17 cellular contexts compared by ENCODE assay signal in the genomic region with DNA sequence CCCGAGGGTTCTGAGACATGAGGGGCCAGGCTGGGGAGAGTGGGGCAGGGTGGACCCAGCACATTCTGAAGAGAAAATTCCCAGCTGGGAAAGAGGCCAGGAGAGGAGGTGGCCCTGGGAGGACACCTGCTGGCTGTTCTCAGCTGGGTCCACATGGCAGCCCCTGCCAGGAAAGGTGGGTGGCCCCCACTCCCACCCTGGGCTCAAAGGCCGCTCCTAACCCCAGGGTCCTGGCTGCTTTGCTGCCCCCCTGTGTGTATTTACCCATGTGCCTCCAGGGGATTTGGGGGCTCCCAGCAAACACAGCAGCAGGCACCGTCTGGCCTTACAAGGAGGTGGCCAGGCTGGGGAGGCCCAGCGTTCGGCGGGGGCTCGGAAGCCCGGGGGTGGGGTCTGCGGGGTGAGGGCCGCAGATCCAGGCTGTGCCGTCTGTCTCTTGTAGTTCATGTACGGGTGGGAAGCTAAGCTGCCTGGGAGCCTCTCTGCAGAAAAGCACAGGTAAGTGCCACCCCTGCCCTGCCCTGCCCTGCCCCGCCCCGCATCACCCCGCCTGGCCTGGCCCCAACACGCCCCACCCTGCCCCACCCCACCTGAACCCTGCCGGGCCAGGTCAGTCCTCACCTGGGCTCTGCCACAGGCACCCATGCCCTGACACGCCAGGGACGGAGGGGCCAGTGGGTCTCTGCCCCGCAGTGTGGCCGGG. TPM values are rescaled to one million over a fixed set of nuclear protein-coding genes. Genes with fewer than 3 reads are reported as not detected.
DNase-seq lines count a peak whose midpoint lies in the region; ATAC-seq and TF ChIP-seq lines count a peak whose summit lies in the region.
"Had no signal": no experiment of that assay in that cellular context is flagged by ENCODE, and none has a peak within 500 bp of the region (broad histone marks: within the 10 kb centered on the region; RNA-seq: fewer than 3 reads in every experiment).

No MANE protein-coding gene starts in this region.

- ATAC-seq in SK-N-SH treated with all-trans-retinoic acid at 6 μM for 48 hours (no peak), Panc1 (peak; percentile 27; the same call in 1 of the 2 replicates), GM21360 (IDR thresholded peaks at IDR 0.05; ENCODE audit: unreplicated experiment) (no peak)
- ATAC-seq: naive thymus-derived CD4-positive, alpha-beta T cell had no signal

- CTCF ChIA-PET in SK-N-SH (lab: Yijun Ruan, JAX) (interaction anchor here (1.1 to 3.2 kb wide), 2 partner anchors 31 kb away, joined by 3 to 8 read pairs; no protein-coding TSS in a partner anchor), Panc1 (lab: Charles Lee) (no interaction called here)

- no peaks in the 10 kb centered on the region for H3F3A ChIP-seq in SK-N-SH (replicated peaks; ENCODE audit: insufficient read depth)

- H3K9me3 ChIP-seq in SK-N-SH (no peaks in the 10 kb centered on the region), Panc1 (ENCODE audit: control insufficient read depth, insufficient read depth, low read depth, low read length) (no peaks in the 10 kb centered on the region), transverse colon (no peaks in the 10 kb centered on the region)

- no peak overlapping the region for H2AFZ ChIP-seq in SK-N-SH (ENCODE audit: low read depth)

- no peaks in the 10 kb centered on the region for H3K4me1 Mint-ChIP-seq in activated T-helper 2 cell treated with anti-CD3 and anti-CD28 coated beads, Interferon-gamma antibody, Interleukin-2, Interleukin-4, amounts not matched to agents 10 μg/mL and 5 μg/mL and 100 μg/mL, durations not matched to agents 14 hours and 24 hours and 36 hours (ENCODE audit: low read depth)
- H3K4me1 Mint-ChIP-seq: naive thymus-derived CD4-positive, alpha-beta T cell had no signal

- TF ChIP-seq RAD21 in SK-N-SH (IDR thresholded peaks at IDR 0.05; ENCODE audit: low read length), result no peak

- no peak overlapping the region for H3K9ac ChIP-seq in SK-N-SH

- no peaks in the 10 kb centered on the region for H3K9me3 Mint-ChIP-seq in activated T-helper 2 cell treated with anti-CD3 and anti-CD28 coated beads, Interferon-gamma antibody, Interleukin-2, Interleukin-4, amounts not matched to agents 10 μg/mL and 5 μg/mL and 100 μg/mL, durations not matched to agents 14 hours and 24 hours and 36 hours
- H3K9me3 Mint-ChIP-seq: naive thymus-derived CD4-positive, alpha-beta T cell; stimulated activated naive CD8-positive, alpha-beta T cell treated with anti-CD3 and anti-CD28 coated beads, Interleukin-15, Interleukin-2, amounts not matched to agents 100 ng/mL and 50 ng/mL, for 24 hours had no signal

- H3K4me1 ChIP-seq in SK-N-SH (ENCODE audit: control insufficient read depth in 1 of 2, insufficient read depth in 2 of 2, low read depth in 1 of 2, low read length in 1 of 2), result peaks cover 0 to 2% of the 10 kb centered on the region in 2 experiments; a peak in 1 of 4 replicates
- H3K4me1 ChIP-seq in Panc1 (ENCODE audit: control insufficient read depth, insufficient read depth, low read length), result peaks cover 6% of the 10 kb centered on the region; the same call in 1 of the 2 replicates
- peaks cover 7 to 63% (median 48%) of the 10 kb centered on the region in 4 donors for H3K4me1 ChIP-seq in transverse colon

- no peak overlapping the region for H3K4me3 Mint-ChIP-seq in activated T-helper 2 cell treated with anti-CD3 and anti-CD28 coated beads, Interferon-gamma antibody, Interleukin-2, Interleukin-4, amounts not matched to agents 10 μg/mL and 5 μg/mL and 100 μg/mL, durations not matched to agents 14 hours and 24 hours and 36 hours (ENCODE audit: low read depth)
- H3K4me3 Mint-ChIP-seq: naive thymus-derived CD4-positive, alpha-beta T cell; stimulated activated naive CD8-positive, alpha-beta T cell treated with anti-CD3 and anti-CD28 coated beads, Interleukin-15, Interleukin-2, amounts not matched to agents 100 ng/mL and 50 ng/mL, for 24 hours had no signal

- H3K9me2 ChIP-seq in SK-N-SH, result no peaks in the 10 kb centered on the region

- TF ChIP-seq POLR2A in transverse colon (IDR thresholded peaks at IDR 0.05), result peak; percentile 29

- 68% methylated on average over 6 of the region's 21 CpGs for WGBS in SK-N-SH (ENCODE audit: low lambda C conversion rate)
- WGBS in transverse colon (ENCODE audit: low coverage in 1 of 2), 2 donors, result 20 to 51% methylated on average over 1 to 16 of the region's 21 CpGs

- H3K27me3 ChIP-seq in SK-N-SH (ENCODE audit: insufficient read depth) (no peaks in the 10 kb centered on the region), Panc1 (ENCODE audit: control insufficient read depth, insufficient read depth, low read length) (no peaks in the 10 kb centered on the region; the same call in 1 of the 2 replicates), transverse colon (no peaks in the 10 kb centered on the region)

- intact Hi-C loops in Panc1 (cut with micrococcal nuclease; ENCODE audit: unreplicated experiment), result no loop called here
- intact Hi-C loops in transverse colon (cut with DNase I; ENCODE audit: low total_unique reads), result no loop called here
- intact Hi-C loops in activated T-helper 2 cell treated with anti-CD3 and anti-CD28 coated beads, Interferon-gamma antibody, Interleukin-2, Interleukin-4, amounts not matched to agents 10 μg/mL and 5 μg/mL and 100 μg/mL, durations not matched to agents 14 hours and 24 hours and 36 hours (cut with micrococcal nuclease), result no loop called here

- in situ Hi-C loops in Panc1 (cut with HindIII; ENCODE audit: low pct_unique_long_range_greater_than_20kb, low sequenced_read_pairs), result no loop called here
- in situ Hi-C loops in transverse colon (cut with MboI; ENCODE audit: low pct_ligation_motif_present in 1 of 4, low pct_unique_long_range_greater_than_20kb in 1 of 4, low sequenced_read_pairs in 3 of 4), result no loop called here

- DNase-seq in SK-N-SH (peak; percentile 49), Panc1 (ENCODE audit: low read depth, low spot score) (no peak), islet precursor cell (peak; percentile 45), transverse colon (peak; percentile 81), GOT3 (lab: John Stamatoyannopoulos, UW) (no peak)
- no peak for DNase-seq in activated T-helper 2 cell treated with anti-CD3 and anti-CD28 coated beads, Interferon-gamma antibody, Interleukin-2, Interleukin-4, amounts not matched to agents 10 μg/mL and 5 μg/mL and 100 μg/mL, durations not matched to agents 14 hours and 24 hours and 36 hours (ENCODE audit: low spot score)
- DNase-seq: activated naive CD4-positive, alpha-beta T cell treated with anti-CD3 and anti-CD28 coated beads, Interleukin-2, amount 50 U/mL, for 16 hours; naive thymus-derived CD4-positive, alpha-beta T cell; NCI-H2081 treated with DMSO at 0.1 percent for 48 hours had no signal

- no peak overlapping the region for H3K27ac Mint-ChIP-seq in activated T-helper 2 cell treated with anti-CD3 and anti-CD28 coated beads, Interferon-gamma antibody, Interleukin-2, Interleukin-4, amounts not matched to agents 10 μg/mL and 5 μg/mL and 100 μg/mL, durations not matched to agents 14 hours and 24 hours and 36 hours
- H3K27ac Mint-ChIP-seq: naive thymus-derived CD4-positive, alpha-beta T cell; stimulated activated naive CD8-positive, alpha-beta T cell treated with anti-CD3 and anti-CD28 coated beads, Interleukin-15, Interleukin-2, amounts not matched to agents 100 ng/mL and 50 ng/mL, for 24 hours had no signal

- TF ChIP-seq EP300 in SK-N-SH (IDR thresholded peaks at IDR 0.05; ENCODE audit: borderline replicate concordance in 1 of 2, low read depth in 1 of 2, low read length in 1 of 2) (no peak), transverse colon (IDR thresholded peaks at IDR 0.05; ENCODE audit: low read depth) (no peak)

- no TSS peak for BruUV-seq in Panc1 (replicated peaks; lab: Mats Ljungman, UMichigan)

- TF ChIP-seq CTCF in SK-N-SH (IDR thresholded peaks at IDR 0.05) (no peak), Panc1 (IDR thresholded peaks at IDR 0.05) (no peak; the same call in 1 of the 2 replicates), transverse colon (IDR thresholded peaks at IDR 0.05) (peak in 4 of 5 experiments; percentile 15 to 81 (median 48))

- no peaks in the 10 kb centered on the region for H3K27me3 Mint-ChIP-seq in activated T-helper 2 cell treated with anti-CD3 and anti-CD28 coated beads, Interferon-gamma antibody, Interleukin-2, Interleukin-4, amounts not matched to agents 10 μg/mL and 5 μg/mL and 100 μg/mL, durations not matched to agents 14 hours and 24 hours and 36 hours (ENCODE audit: low read depth)
- H3K27me3 Mint-ChIP-seq: naive thymus-derived CD4-positive, alpha-beta T cell; stimulated activated naive CD8-positive, alpha-beta T cell treated with anti-CD3 and anti-CD28 coated beads, Interleukin-15, Interleukin-2, amounts not matched to agents 100 ng/mL and 50 ng/mL, for 24 hours had no signal

- H3K36me3 Mint-ChIP-seq in activated T-helper 2 cell treated with anti-CD3 and anti-CD28 coated beads, Interferon-gamma antibody, Interleukin-2, Interleukin-4, amounts not matched to agents 10 μg/mL and 5 μg/mL and 100 μg/mL, durations not matched to agents 14 hours and 24 hours and 36 hours (ENCODE audit: low read depth), result no peaks in the 10 kb centered on the region
- H3K36me3 Mint-ChIP-seq: naive thymus-derived CD4-positive, alpha-beta T cell had no signal

- H4K20me1 ChIP-seq in SK-N-SH (ENCODE audit: insufficient read depth), result no peaks in the 10 kb centered on the region

- H3K4me2 ChIP-seq in SK-N-SH, result no peak overlapping the region

- H3K79me2 ChIP-seq in SK-N-SH (ENCODE audit: insufficient read depth), result no peaks in the 10 kb centered on the region

- no peak overlapping the region for H3K4me3 ChIP-seq in SK-N-SH (ENCODE audit: low read depth in 2 of 2, low read length in 1 of 2)
- H3K4me3 ChIP-seq in Panc1 (ENCODE audit: low read depth in 2 of 2, low read length in 2 of 2), result no peak overlapping the region
- no peak overlapping the region for H3K4me3 ChIP-seq in transverse colon

- POLR2A ChIA-PET in SK-N-SH (lab: Yijun Ruan, JAX) (no interaction called here), Panc1 (lab: Charles Lee) (interaction anchor here (0.7 kb wide), 1 partner anchor 198 kb away, joined by 21 read pairs; no protein-coding TSS in a partner anchor)

- H3K27ac ChIP-seq in SK-N-SH (ENCODE audit: low read depth in 2 of 2, low read length in 1 of 2), result no peak overlapping the region
- H3K27ac ChIP-seq in Panc1 (ENCODE audit: low read length), result no peak overlapping the region
- peak overlapping the region; percentile 57 to 87 (median 82) for H3K27ac ChIP-seq in transverse colon
- H3K27ac ChIP-seq: HL-60 had no signal

- H3K36me3 ChIP-seq in SK-N-SH (replicated peaks in 1 of 2; ENCODE audit: control insufficient read depth in 1 of 2, insufficient read depth in 2 of 2, low read length in 1 of 2) (no peaks in the 10 kb centered on the region), Panc1 (ENCODE audit: control insufficient read depth, insufficient read depth, low read length) (no peaks in the 10 kb centered on the region), transverse colon (no peaks in the 10 kb centered on the region)

RNA-seq across cellular contexts. Expression of a gene that starts 10.6 kb away (rescaled TPM):
- not detected in 2 replicates for polyA plus RNA-seq in SK-N-SH (2012; rRNA removed)
- not detected in 2 replicates for polyA plus RNA-seq in SK-N-SH (2012; cell fraction: cytosol; rRNA removed)
- polyA plus RNA-seq in SK-N-SH (2012; cell fraction: nucleus; rRNA removed), result not detected in 2 replicates
- total RNA-seq in Panc1 (2021; ENCODE audit: unreplicated experiment) (1.2 TPM), transverse colon (100 to 1,000 TPM in 2 of 4 donors, 10 to 100 TPM in 2; 58.0 to 825 (median 85.6) TPM)
- polyA plus RNA-seq in Panc1 (2012; ENCODE audit: insufficient read length), result 0.40 TPM
- not detected in 2 replicates for total RNA-seq in activated T-helper 2 cell treated with anti-CD3 and anti-CD28 coated beads, Interferon-gamma antibody, Interleukin-2, Interleukin-4, amounts not matched to agents 10 μg/mL and 5 μg/mL and 100 μg/mL, durations not matched to agents 14 hours and 24 hours and 36 hours
- total RNA-seq: bronchial epithelial cell; kidney epithelial cell; LHCN-M2; naive thymus-derived CD4-positive, alpha-beta T cell; renal cortical epithelial cell had no signal
- polyA plus RNA-seq: naive thymus-derived CD4-positive, alpha-beta T cell had no signal

Comparison
In these comparisons a context has a peak if more than half of its experiments do, and no peak if none do; other contexts are left out.
1. DNase-seq: peak in SK-N-SH (single experiment), islet precursor cell (single experiment) and transverse colon (single experiment); none in Panc1 (single experiment), GOT3 (single experiment) and activated T-helper 2 cell treated with anti-CD3 and anti-CD28 coated beads, Interferon-gamma antibody, Interleukin-2, Interleukin-4, amounts not matched to agents 10 μg/mL and 5 μg/mL and 100 μg/mL, durations not matched to agents 14 hours and 24 hours and 36 hours (single experiment).
2. H3K27ac ChIP-seq: peak in transverse colon (4 of 4); none in SK-N-SH (0 of 2) and Panc1 (single experiment).
3. CTCF ChIP-seq: peak in transverse colon (4 of 5); none in SK-N-SH (single experiment) and Panc1 (single experiment).
4. RNA of a gene that starts 10.6 kb away (total RNA-seq): 58.0 to 825 TPM in transverse colon; 1.2 TPM in Panc1 (single experiment) and not detected in activated T-helper 2 cell treated with anti-CD3 and anti-CD28 coated beads, Interferon-gamma antibody, Interleukin-2, Interleukin-4, amounts not matched to agents 10 μg/mL and 5 μg/mL and 100 μg/mL, durations not matched to agents 14 hours and 24 hours and 36 hours; every median in the first group is over 10 times any median in the second.